In genomic region chr14:36941783-36942521, GRCh38 we compare ENCODE assay signal across 8 cellular contexts.
A peak's percentile ranks its signal among the peaks of the same experiment; 100 is the strongest.
DNase-seq lines count a peak whose midpoint lies in the region; TF ChIP-seq lines count a peak whose summit lies in the region.

No MANE protein-coding gene starts in this region.

- H3K27ac Mint-ChIP-seq in activated naive CD4-positive, alpha-beta T cell treated with anti-CD3 and anti-CD28 coated beads for 36 hours, result no peak overlapping the region
- no peak overlapping the region for H3K27ac Mint-ChIP-seq in glutamatergic neuron (ENCODE audit: unreplicated experiment)

- no TSS peak for BruUV-seq in PC-9 (replicated peaks; lab: Mats Ljungman, UMichigan)

- peak overlapping the region; percentile 24; the same call in 1 of the 2 replicates for H3K4me2 ChIP-seq in PC-9

- no peaks in the 10 kb centered on the region for H3K4me1 Mint-ChIP-seq in activated naive CD4-positive, alpha-beta T cell treated with anti-CD3 and anti-CD28 coated beads for 36 hours (ENCODE audit: low read depth)
- H3K4me1 Mint-ChIP-seq in glutamatergic neuron (ENCODE audit: low read depth, unreplicated experiment), result peaks cover 8% of the 10 kb centered on the region

- no peaks in the 10 kb centered on the region for H3K36me3 ChIP-seq in HAP-1 (replicated peaks)
- H3K36me3 ChIP-seq in PC-9 (ENCODE audit: low read depth), result no peaks in the 10 kb centered on the region

- H3K4me3 ChIP-seq in HAP-1 (no peak overlapping the region), PC-9 (no peak overlapping the region)

- CTCF ChIA-PET in GM10248 (lab: Yijun Ruan, JAX), result interaction anchor here (0.6 to 3.1 kb wide), 27 partner anchors 8 to 871 kb away, joined by 3 to 41 read pairs (median 4); no protein-coding TSS in a partner anchor
- CTCF ChIA-PET in PC-9 (lab: Charles Lee), result interaction anchor here (0.9 to 2.4 kb wide), 5 partner anchors 33 to 389 kb away, joined by 3 to 20 read pairs (median 6); partner anchors contain the start of gene PAX9
- CTCF ChIA-PET in activated naive CD4-positive, alpha-beta T cell treated with anti-CD3 and anti-CD28 coated beads for 36 hours (lab: Charles Lee), result interaction anchor here (0.6 to 2.9 kb wide), 11 partner anchors 11 to 635 kb away, joined by 3 to 21 read pairs (median 4); no protein-coding TSS in a partner anchor

- H3K36me3 Mint-ChIP-seq in activated naive CD4-positive, alpha-beta T cell treated with anti-CD3 and anti-CD28 coated beads for 36 hours (ENCODE audit: low read depth), result no peaks in the 10 kb centered on the region
- H3K36me3 Mint-ChIP-seq in glutamatergic neuron (ENCODE audit: unreplicated experiment), result no peaks in the 10 kb centered on the region

- H3K9me3 Mint-ChIP-seq in activated naive CD4-positive, alpha-beta T cell treated with anti-CD3 and anti-CD28 coated beads for 36 hours, result no peaks in the 10 kb centered on the region
- H3K9me3 Mint-ChIP-seq in glutamatergic neuron (ENCODE audit: unreplicated experiment), result no peaks in the 10 kb centered on the region

- peaks cover 13% of the 10 kb centered on the region for H3K27me3 ChIP-seq in HAP-1 (ENCODE audit: low read depth)
- H3K27me3 ChIP-seq in PC-9 (ENCODE audit: insufficient read depth, low read depth), result no peaks in the 10 kb centered on the region

- intact Hi-C loops in PC-9 (cut with micrococcal nuclease; ENCODE audit: unreplicated experiment) (loop anchor here (1.0 to 10.0 kb wide), 9 partner anchors 35 to 390 kb away; partner anchors contain the start of gene PAX9), posterior cingulate gyrus (cut with DNase I) (loop anchor here (10.0 kb wide), 2 partner anchors 297 to 387 kb away; no protein-coding TSS in a partner anchor)
- intact Hi-C loops in activated naive CD4-positive, alpha-beta T cell treated with anti-CD3 and anti-CD28 coated beads for 36 hours (cut with micrococcal nuclease), result loop anchor here (1.0 to 10.0 kb wide), 6 partner anchors 207 to 1057 kb away; no protein-coding TSS in a partner anchor

- no peak overlapping the region for H3K4me3 Mint-ChIP-seq in activated naive CD4-positive, alpha-beta T cell treated with anti-CD3 and anti-CD28 coated beads for 36 hours
- no peak overlapping the region for H3K4me3 Mint-ChIP-seq in glutamatergic neuron (ENCODE audit: unreplicated experiment)

- in situ Hi-C loops in HAP-1 (cut with MboI; ENCODE audit: low sequenced_read_pairs), result loop anchor here (25.0 kb wide), 1 partner anchor 555 kb away; no protein-coding TSS in a partner anchor

- DNase-seq in GM10248 (ENCODE audit: extremely low spot score) (peak; percentile 35), HAP-1 (ENCODE audit: low spot score in 2 of 2) (peak; percentile 32 to 83), LoVo (ENCODE audit: low spot score) (peak; percentile 78), PC-9 (peak; percentile 47 to 72), glutamatergic neuron (peak; percentile 87), posterior cingulate gyrus (peak; percentile 41 to 95 (median 76)), mesenteric fat pad (ENCODE audit: low spot score) (no peak)
- DNase-seq in activated naive CD4-positive, alpha-beta T cell treated with anti-CD3 and anti-CD28 coated beads for 36 hours, result peak; percentile 75

- no peaks in the 10 kb centered on the region for H3F3A ChIP-seq in PC-9 (ENCODE audit: insufficient read depth, low read depth)

- TF ChIP-seq CTCF in GM10248 (IDR thresholded peaks at IDR 0.05; ENCODE audit: control extremely low read depth, extremely low read depth, low read depth, missing control alignments), result peak; percentile 98
- TF ChIP-seq CTCF in PC-9 (conservative IDR thresholded peaks at IDR 0.05), result peak; percentile 92
- TF ChIP-seq CTCF in glutamatergic neuron (IDR thresholded peaks at IDR 0.05; ENCODE audit: partially characterized antibody, unreplicated experiment), result peak; percentile 96

- H3K9me3 ChIP-seq in HAP-1 (no peaks in the 10 kb centered on the region), PC-9 (ENCODE audit: insufficient read depth, low read depth) (no peaks in the 10 kb centered on the region)

- H3K27me3 Mint-ChIP-seq in activated naive CD4-positive, alpha-beta T cell treated with anti-CD3 and anti-CD28 coated beads for 36 hours (ENCODE audit: low read depth), result peaks cover 4% of the 10 kb centered on the region
- peaks cover 3% of the 10 kb centered on the region for H3K27me3 Mint-ChIP-seq in glutamatergic neuron (ENCODE audit: unreplicated experiment)

- POLR2A ChIA-PET in GM10248 (lab: Yijun Ruan, JAX), result interaction anchor here (0.6 kb wide), 1 partner anchor 388 kb away, joined by 4 read pairs; no protein-coding TSS in a partner anchor
- POLR2A ChIA-PET in PC-9 (lab: Charles Lee; ENCODE audit: unreplicated experiment), result interaction anchor here (0.5 kb wide), 1 partner anchor 11 kb away, joined by 5 read pairs; no protein-coding TSS in a partner anchor

- H2AFZ ChIP-seq in PC-9, result no peak overlapping the region

- no peaks in the 10 kb centered on the region for H3K9me2 ChIP-seq in PC-9 (ENCODE audit: insufficient read depth)

- H4K20me1 ChIP-seq in PC-9 (ENCODE audit: insufficient read depth), result no peaks in the 10 kb centered on the region

- no peak overlapping the region for H3K27ac ChIP-seq in PC-9

- no peaks in the 10 kb centered on the region for H3K79me2 ChIP-seq in PC-9 (ENCODE audit: low read depth)

- H3K4me1 ChIP-seq in HAP-1, result peaks cover 7% of the 10 kb centered on the region
- H3K4me1 ChIP-seq in PC-9 (replicated peaks; ENCODE audit: insufficient read depth), result peaks cover 12% of the 10 kb centered on the region
